In genomic region chr9:116276651-116277121, GRCh38 we compare ENCODE assay signal across 24 cellular contexts.
DNase-seq lines count a peak whose midpoint lies in the region; ATAC-seq and TF ChIP-seq lines count a peak whose summit lies in the region.
"Had no signal": no experiment of that assay in that cellular context is flagged by ENCODE, and none has a peak within 500 bp of the region (broad histone marks: within the 10 kb centered on the region; RNA-seq: fewer than 3 reads in every experiment).

No MANE protein-coding gene starts in this region.

- no peak for TF ChIP-seq CTCF in neural progenitor cell (IDR thresholded peaks at IDR 0.05)

- H3K27me3 ChIP-seq in iPS-20b (ENCODE audit: insufficient read depth, low read length): peaks cover 95% of the 10 kb centered on the region
- H3K27me3 ChIP-seq in neural progenitor cell: peaks cover 31% of the 10 kb centered on the region
- H3K27me3 ChIP-seq: sigmoid colon, tibial nerve had no signal

- H3K4me1 ChIP-seq in iPS-20b (ENCODE audit: insufficient read depth, low read length) (peaks cover 53% of the 10 kb centered on the region), neural progenitor cell (peaks cover 56% of the 10 kb centered on the region)
- H3K4me1 ChIP-seq: sigmoid colon had no signal

- peaks cover 6% of the 10 kb centered on the region for H3K27me3 Mint-ChIP-seq in neural progenitor cell (ENCODE audit: insufficient read depth, low read depth)
- H3K27me3 Mint-ChIP-seq: activated CD4-positive, alpha-beta T cell treated with anti-CD3 and anti-CD28 coated beads, Interleukin-2, amount 10 ng/mL, durations not matched to agents 7 days and 5 days; activated CD8-positive, alpha-beta memory T cell treated with anti-CD3 and anti-CD28 coated beads, Interleukin-2, amount 10 ng/mL, durations not matched to agents 7 days and 5 days; memory B cell had no signal

- H3K36me3 Mint-ChIP-seq in neural progenitor cell: no peaks in the 10 kb centered on the region
- H3K36me3 Mint-ChIP-seq: activated CD8-positive, alpha-beta memory T cell treated with anti-CD3 and anti-CD28 coated beads, Interleukin-2, amount 10 ng/mL, durations not matched to agents 7 days and 5 days; activated naive CD4-positive, alpha-beta T cell treated with anti-CD3 and anti-CD28 coated beads, Interleukin-2, amount 10 ng/mL, durations not matched to agents 7 days and 5 days; memory B cell; naive thymus-derived CD4-positive, alpha-beta T cell had no signal

- intact Hi-C loops in left ventricle myocardium superior (cut with micrococcal nuclease) (no loop called here), Right ventricle myocardium superior (cut with DNase I) (no loop called here)

- H3K9me3 ChIP-seq in iPS-20b (ENCODE audit: insufficient read depth, low read depth, low read length) (no peaks in the 10 kb centered on the region), neural progenitor cell (ENCODE audit: low read depth) (no peaks in the 10 kb centered on the region)
- H3K9me3 ChIP-seq: sigmoid colon, tibial nerve had no signal

- H3K9ac ChIP-seq in iPS-20b (ENCODE audit: low read depth, low read length) (no peak overlapping the region), neural progenitor cell (no peak overlapping the region)
- H3K9ac ChIP-seq: parathyroid adenoma had no signal

- H3K4me2 ChIP-seq in neural progenitor cell: peak overlapping the region; percentile 47

- H4K20me1 ChIP-seq in neural progenitor cell (ENCODE audit: low read depth): peaks cover 11% of the 10 kb centered on the region

- H3K27ac ChIP-seq in iPS-20b (ENCODE audit: low read length): no peak overlapping the region
- no peak overlapping the region for H3K27ac ChIP-seq in neural progenitor cell
- H3K27ac ChIP-seq: parathyroid adenoma, sigmoid colon, VCaP had no signal

- no peak overlapping the region for H3K4me3 Mint-ChIP-seq in neural progenitor cell
- H3K4me3 Mint-ChIP-seq: activated CD4-positive, alpha-beta T cell treated with anti-CD3 and anti-CD28 coated beads, Interleukin-2, amount 10 ng/mL, durations not matched to agents 7 days and 5 days; activated CD8-positive, alpha-beta memory T cell treated with anti-CD3 and anti-CD28 coated beads, Interleukin-2, amount 10 ng/mL, durations not matched to agents 7 days and 5 days; activated naive CD4-positive, alpha-beta T cell treated with anti-CD3 and anti-CD28 coated beads, Interleukin-2, amount 10 ng/mL, durations not matched to agents 7 days and 5 days; activated T-cell treated with anti-CD3 and anti-CD28 coated beads, Interleukin-2, amount 50 U/mL, for 72 hours; memory B cell; naive thymus-derived CD4-positive, alpha-beta T cell; T-helper 2 cell treated with Interferon-gamma antibody and Interleukin-4, amounts not matched to agents 5 μg/mL and 100 μg/mL, for 36 hours had no signal

- peak overlapping the region; percentile 70 for H3K27ac Mint-ChIP-seq in neural progenitor cell
- H3K27ac Mint-ChIP-seq: activated CD4-positive, alpha-beta T cell treated with anti-CD3 and anti-CD28 coated beads, Interleukin-2, amount 10 ng/mL, durations not matched to agents 7 days and 5 days; activated CD8-positive, alpha-beta memory T cell treated with anti-CD3 and anti-CD28 coated beads, Interleukin-2, amount 10 ng/mL, durations not matched to agents 7 days and 5 days; activated naive CD4-positive, alpha-beta T cell treated with anti-CD3 and anti-CD28 coated beads, Interleukin-2, amount 10 ng/mL, durations not matched to agents 7 days and 5 days; activated T-cell treated with anti-CD3 and anti-CD28 coated beads, Interleukin-2, amount 50 U/mL, for 72 hours; memory B cell; naive thymus-derived CD4-positive, alpha-beta T cell; T-helper 2 cell treated with Interferon-gamma antibody and Interleukin-4, amounts not matched to agents 5 μg/mL and 100 μg/mL, for 36 hours had no signal

- no peak overlapping the region for H2AFZ ChIP-seq in neural progenitor cell (replicated peaks)
- H2AFZ ChIP-seq: parathyroid adenoma had no signal

- H3K36me3 ChIP-seq in iPS-20b (ENCODE audit: insufficient read depth, low read depth, low read length) (no peaks in the 10 kb centered on the region), neural progenitor cell (no peaks in the 10 kb centered on the region)
- H3K36me3 ChIP-seq: sigmoid colon, tibial nerve had no signal

- peaks cover 72% of the 10 kb centered on the region for H3K4me1 Mint-ChIP-seq in neural progenitor cell
- H3K4me1 Mint-ChIP-seq: activated CD4-positive, alpha-beta T cell treated with anti-CD3 and anti-CD28 coated beads, Interleukin-2, amount 10 ng/mL, durations not matched to agents 7 days and 5 days; activated CD8-positive, alpha-beta memory T cell treated with anti-CD3 and anti-CD28 coated beads, Interleukin-2, amount 10 ng/mL, durations not matched to agents 7 days and 5 days; activated naive CD4-positive, alpha-beta T cell treated with anti-CD3 and anti-CD28 coated beads, Interleukin-2, amount 10 ng/mL, durations not matched to agents 7 days and 5 days; memory B cell; naive thymus-derived CD4-positive, alpha-beta T cell had no signal

- ATAC-seq in left ventricle myocardium superior (peak; percentile 19), Right ventricle myocardium superior (ENCODE audit: poor library complexity) (no peak), GM21526 (IDR thresholded peaks at IDR 0.05; ENCODE audit: low FRiP score, unreplicated experiment) (no peak)
- ATAC-seq: activated CD8-positive, alpha-beta memory T cell treated with anti-CD3 and anti-CD28 coated beads, Interleukin-2, amount 10 ng/mL, durations not matched to agents 7 days and 5 days; activated T-cell treated with anti-CD3 and anti-CD28 coated beads, Interleukin-2, amount 50 U/mL, for 72 hours; naive thymus-derived CD4-positive, alpha-beta T cell had no signal

- no peak for DNase-seq in left ventricle myocardium superior
- no peak for DNase-seq in Right ventricle myocardium superior
- DNase-seq in neural progenitor cell (ENCODE audit: low spot score): peak; percentile 30
- DNase-seq in LoVo (ENCODE audit: low spot score): no peak
- no peak for DNase-seq in NCI-H1417 (lab: John Stamatoyannopoulos, UW)
- DNase-seq in MV-4-11 (lab: John Stamatoyannopoulos, UW): no peak
- DNase-seq: activated CD4-positive, alpha-beta T cell treated with anti-CD3 and anti-CD28 coated beads, Interleukin-2, amount 10 ng/mL, durations not matched to agents 7 days and 5 days; activated CD8-positive, alpha-beta memory T cell treated with anti-CD3 and anti-CD28 coated beads, Interleukin-2, amount 10 ng/mL, durations not matched to agents 7 days and 5 days; activated naive CD4-positive, alpha-beta T cell treated with anti-CD3 and anti-CD28 coated beads, Interleukin-2, amount 10 ng/mL, durations not matched to agents 7 days and 5 days; activated T-cell treated with anti-CD3 and anti-CD28 coated beads, Interleukin-2, amount 50 U/mL, for 72 hours; amniotic stem cell; COR-L47; DMS79; KG1; naive thymus-derived CD4-positive, alpha-beta T cell; NCI-H187; sigmoid colon had no signal

- H3K4me3 ChIP-seq in iPS-20b (ENCODE audit: low read length): peak overlapping the region; percentile 27; the same call in 1 of the 2 replicates
- no peak overlapping the region for H3K4me3 ChIP-seq in neural progenitor cell
- H3K4me3 ChIP-seq: sigmoid colon, tibial nerve had no signal

- peaks cover 47% of the 10 kb centered on the region for H3F3A ChIP-seq in neural progenitor cell (ENCODE audit: low read depth)

- no peaks in the 10 kb centered on the region for H3K79me2 ChIP-seq in neural progenitor cell (ENCODE audit: low read depth)
- H3K79me2 ChIP-seq: parathyroid adenoma had no signal

- H3K9me3 Mint-ChIP-seq in neural progenitor cell: no peaks in the 10 kb centered on the region
- H3K9me3 Mint-ChIP-seq: activated CD4-positive, alpha-beta T cell treated with anti-CD3 and anti-CD28 coated beads, Interleukin-2, amount 10 ng/mL, durations not matched to agents 7 days and 5 days; activated naive CD4-positive, alpha-beta T cell treated with anti-CD3 and anti-CD28 coated beads, Interleukin-2, amount 10 ng/mL, durations not matched to agents 7 days and 5 days; memory B cell; T-helper 2 cell treated with Interferon-gamma antibody and Interleukin-4, amounts not matched to agents 5 μg/mL and 100 μg/mL, for 36 hours had no signal
